Comparison of ENCODE assay signal across 8 cellular contexts in genomic region chr1:155176544-155177071, GRCh38. TPM values are rescaled to one million over a fixed set of nuclear protein-coding genes. Genes with fewer than 3 reads are reported as not detected.
DNase-seq lines count a peak whose midpoint lies in the region; ATAC-seq and TF ChIP-seq lines count a peak whose summit lies in the region.

No MANE protein-coding gene starts in this region.

- intact Hi-C loops in Calu3 (cut with micrococcal nuclease; ENCODE audit: unreplicated experiment) = loop anchor here (1.0 to 2.0 kb wide), 2 partner anchors 16 to 50 kb away; no protein-coding TSS in a partner anchor

- H4K20me1 ChIP-seq in OCI-LY1 (ENCODE audit: insufficient read depth, low read length) = no peaks in the 10 kb centered on the region

- H3K4me2 ChIP-seq in OCI-LY1 (ENCODE audit: low read length) = no peak overlapping the region

- H3K36me3 Mint-ChIP-seq in Calu3 (ENCODE audit: insufficient read depth, unreplicated experiment) (peaks cover 24% of the 10 kb centered on the region), endodermal cell (ENCODE audit: low read depth) (peaks cover 7% of the 10 kb centered on the region)

- no peaks in the 10 kb centered on the region for H3K9me3 Mint-ChIP-seq in Calu3 (ENCODE audit: low read depth, unreplicated experiment)
- no peaks in the 10 kb centered on the region for H3K9me3 Mint-ChIP-seq in endodermal cell

- H3K27ac Mint-ChIP-seq in Calu3 (ENCODE audit: unreplicated experiment) (no peak overlapping the region), endodermal cell (no peak overlapping the region)

- no peaks in the 10 kb centered on the region for H3K27me3 ChIP-seq in OCI-LY1 (ENCODE audit: insufficient read depth, low read length)
- no peaks in the 10 kb centered on the region for H3K27me3 ChIP-seq in endodermal cell (ENCODE audit: control insufficient read depth, insufficient read depth, low read length, poor library complexity, severe bottlenecking)

- TF ChIP-seq CTCF in Calu3 (IDR thresholded peaks at IDR 0.05; ENCODE audit: unreplicated experiment) = peak; percentile 95
- peak; percentile 85 for TF ChIP-seq CTCF in OCI-LY1 (IDR thresholded peaks at IDR 0.05; ENCODE audit: low read length)
- peak; percentile 90 for TF ChIP-seq CTCF in endodermal cell (conservative IDR thresholded peaks at IDR 0.05)

- H3K9me2 ChIP-seq in OCI-LY1 (ENCODE audit: low read depth, low read length) = no peaks in the 10 kb centered on the region

- peaks cover 4% of the 10 kb centered on the region; the same call in 1 of the 2 replicates for H3F3A ChIP-seq in OCI-LY1 (ENCODE audit: insufficient read depth, low read length)

- 79 to 81% methylated on average over 7 to 8 of the region's 8 CpGs for WGBS in endodermal cell (ENCODE audit: insufficient coverage in 1 of 2, insufficient read length in 1 of 2), 2 experiments

- H3K9ac ChIP-seq in OCI-LY1 (ENCODE audit: low read length) = no peak overlapping the region
- H3K9ac ChIP-seq in endodermal cell (ENCODE audit: extremely low read depth, low read length, poor library complexity, severe bottlenecking) = no peak overlapping the region

- H3K4me3 ChIP-seq in Jurkat, Clone E6-1 (ENCODE audit: low read length) = no peak overlapping the region
- no peak overlapping the region for H3K4me3 ChIP-seq in OCI-LY1 (ENCODE audit: low read depth, low read length, poor library complexity, severe bottlenecking)
- no peak overlapping the region for H3K4me3 ChIP-seq in endodermal cell (ENCODE audit: low read length)

- ATAC-seq in HG03139 (IDR thresholded peaks at IDR 0.05; ENCODE audit: unreplicated experiment) = no peak

- no peaks in the 10 kb centered on the region for H3K79me2 ChIP-seq in OCI-LY1 (ENCODE audit: insufficient read depth, low read length)

- CTCF ChIA-PET in Calu3 (lab: Charles Lee) = interaction anchor here (1.1 to 3.1 kb wide), 4 partner anchors 9 to 31 kb away, joined by 3 to 20 read pairs (median 8); partner anchors contain the start of gene THBS3

- H2AFZ ChIP-seq in OCI-LY1 (ENCODE audit: low read length) = no peak overlapping the region

- H3K27ac ChIP-seq in OCI-LY1 (ENCODE audit: low read depth, low read length, poor library complexity, severe bottlenecking) (peak overlapping the region; percentile 6), endodermal cell (ENCODE audit: low read depth, low read length) (no peak overlapping the region)

- peak; percentile 93 for DNase-seq in Calu3
- peak; percentile 76 for DNase-seq in Jurkat, Clone E6-1 (ENCODE audit: low read depth, low spot score)
- peak; percentile 60 to 87 (median 86) for DNase-seq in activated CD8-positive, alpha-beta memory T cell treated with anti-CD3 and anti-CD28 coated beads for 48 hours (ENCODE audit: low read depth in 2 of 3, low spot score in 2 of 3)
- peak; percentile 91 for DNase-seq in endodermal cell
- DNase-seq in midbrain (lab: John Stamatoyannopoulos, UW) = peak; percentile 86
- peak; percentile 71 to 87 for DNase-seq in stimulated activated CD8-positive, alpha-beta memory T cell treated with anti-CD3 and anti-CD28 coated beads, Interleukin-7, amount 100 ng/mL, for 1 hour (ENCODE audit: low read depth in 2 of 2)

- BruUV-seq in Calu3 (replicated peaks; lab: Mats Ljungman, UMichigan) = no TSS peak

- H3K4me3 Mint-ChIP-seq in Calu3 (ENCODE audit: low read depth, unreplicated experiment) (no peak overlapping the region), endodermal cell (no peak overlapping the region)

- peaks cover 13% of the 10 kb centered on the region for H3K36me3 ChIP-seq in OCI-LY1 (ENCODE audit: insufficient read depth, low read length)
- H3K36me3 ChIP-seq in endodermal cell (ENCODE audit: control insufficient read depth, insufficient read depth, low read length) = peaks cover 17% of the 10 kb centered on the region

- no peaks in the 10 kb centered on the region for H3K9me3 ChIP-seq in OCI-LY1 (ENCODE audit: low read length)
- no peaks in the 10 kb centered on the region for H3K9me3 ChIP-seq in endodermal cell (ENCODE audit: control insufficient read depth, low read length)

- H3K4me1 Mint-ChIP-seq in Calu3 (ENCODE audit: low read depth, unreplicated experiment) = peaks cover 46% of the 10 kb centered on the region
- H3K4me1 Mint-ChIP-seq in endodermal cell = peaks cover 14% of the 10 kb centered on the region

- peaks cover 28% of the 10 kb centered on the region for H3K4me1 ChIP-seq in OCI-LY1 (ENCODE audit: insufficient read depth, low read length, severe bottlenecking)
- no peaks in the 10 kb centered on the region for H3K4me1 ChIP-seq in endodermal cell (ENCODE audit: control insufficient read depth, insufficient read depth, low read length)

- H3K27me3 Mint-ChIP-seq in Calu3 (ENCODE audit: unreplicated experiment) (peaks cover 22% of the 10 kb centered on the region), endodermal cell (ENCODE audit: insufficient read depth) (peaks cover 15% of the 10 kb centered on the region)

RNA-seq across cellular contexts. Expression of gene TRIM46, which starts 3.0 kb away (rescaled TPM):
- 1.1 and 1.8 TPM in 2 replicates for total RNA-seq in Calu3 (2022)
- 6.9 TPM for polyA plus RNA-seq in Jurkat, Clone E6-1 (2012; ENCODE audit: insufficient read depth, insufficient read length)
- total RNA-seq in endodermal cell = 1 to 10 TPM; 5.1 to 7.1 TPM
- 9.8 TPM for polyA plus RNA-seq in endodermal cell (2013, experiment 1 of 2)
- polyA plus RNA-seq in endodermal cell (2013, experiment 2 of 2) = 9.5 TPM

RNA-seq across cellular contexts. Expression of gene KRTCAP2, which starts 3.5 kb away (rescaled TPM):
- 236 TPM in 2 replicates for total RNA-seq in Calu3 (2022)
- 345 TPM for polyA plus RNA-seq in Jurkat, Clone E6-1 (2012; ENCODE audit: insufficient read depth, insufficient read length)
- 100 to 1,000 TPM; 143 to 152 TPM for total RNA-seq in endodermal cell
- 161 TPM for polyA plus RNA-seq in endodermal cell (2013, experiment 1 of 2)
- polyA plus RNA-seq in endodermal cell (2013, experiment 2 of 2) = 154 TPM

RNA-seq across cellular contexts. Expression of gene THBS3, which starts 31.1 kb away (rescaled TPM):
- total RNA-seq in Calu3 (2022) (36.8 and 41.9 TPM in 2 replicates), endodermal cell (10 to 100 TPM; 17.6 to 27.9 TPM)
- polyA plus RNA-seq in Jurkat, Clone E6-1 (2012; ENCODE audit: insufficient read depth, insufficient read length) = 13.8 TPM
- 80.6 TPM for polyA plus RNA-seq in endodermal cell (2013, experiment 1 of 2)
- 67.8 TPM for polyA plus RNA-seq in endodermal cell (2013, experiment 2 of 2)

RNA-seq across cellular contexts. Expression of gene MTX1, which starts 31.9 kb away (rescaled TPM):
- total RNA-seq in Calu3 (2022) (58.9 and 60.0 TPM in 2 replicates), endodermal cell (10 to 100 TPM; 47.3 to 63.2 TPM)
- 75.4 TPM for polyA plus RNA-seq in Jurkat, Clone E6-1 (2012; ENCODE audit: insufficient read depth, insufficient read length)
- 43.6 TPM for polyA plus RNA-seq in endodermal cell (2013, experiment 1 of 2)
- polyA plus RNA-seq in endodermal cell (2013, experiment 2 of 2) = 43.3 TPM

RNA-seq across cellular contexts. Expression of gene DPM3, which starts 36.3 kb away (rescaled TPM):
- 38.7 and 41.1 TPM in 2 replicates for total RNA-seq in Calu3 (2022)
- 57.0 TPM for polyA plus RNA-seq in Jurkat, Clone E6-1 (2012; ENCODE audit: insufficient read depth, insufficient read length)
- 10 to 100 TPM; 48.8 to 73.4 TPM for total RNA-seq in endodermal cell
- 89.8 TPM for polyA plus RNA-seq in endodermal cell (2013, experiment 1 of 2)
- 83.0 TPM for polyA plus RNA-seq in endodermal cell (2013, experiment 2 of 2)
